1 cellular context compared by ENCODE assay signal in genomic region chr1:67749844-67750689, GRCh38.
TF ChIP-seq lines count a peak whose summit lies in the region.

No MANE protein-coding gene starts in this region.

TF ChIP-seq in liver, 16 proteins besides CTCF, POLR2A, EP300 and RAD21 (continued from another document):
- TF ChIP-seq REST (IDR thresholded peaks at IDR 0.05), result peak; percentile 24
